ENCODE assay signal across 8 cellular contexts in the genomic region with DNA sequence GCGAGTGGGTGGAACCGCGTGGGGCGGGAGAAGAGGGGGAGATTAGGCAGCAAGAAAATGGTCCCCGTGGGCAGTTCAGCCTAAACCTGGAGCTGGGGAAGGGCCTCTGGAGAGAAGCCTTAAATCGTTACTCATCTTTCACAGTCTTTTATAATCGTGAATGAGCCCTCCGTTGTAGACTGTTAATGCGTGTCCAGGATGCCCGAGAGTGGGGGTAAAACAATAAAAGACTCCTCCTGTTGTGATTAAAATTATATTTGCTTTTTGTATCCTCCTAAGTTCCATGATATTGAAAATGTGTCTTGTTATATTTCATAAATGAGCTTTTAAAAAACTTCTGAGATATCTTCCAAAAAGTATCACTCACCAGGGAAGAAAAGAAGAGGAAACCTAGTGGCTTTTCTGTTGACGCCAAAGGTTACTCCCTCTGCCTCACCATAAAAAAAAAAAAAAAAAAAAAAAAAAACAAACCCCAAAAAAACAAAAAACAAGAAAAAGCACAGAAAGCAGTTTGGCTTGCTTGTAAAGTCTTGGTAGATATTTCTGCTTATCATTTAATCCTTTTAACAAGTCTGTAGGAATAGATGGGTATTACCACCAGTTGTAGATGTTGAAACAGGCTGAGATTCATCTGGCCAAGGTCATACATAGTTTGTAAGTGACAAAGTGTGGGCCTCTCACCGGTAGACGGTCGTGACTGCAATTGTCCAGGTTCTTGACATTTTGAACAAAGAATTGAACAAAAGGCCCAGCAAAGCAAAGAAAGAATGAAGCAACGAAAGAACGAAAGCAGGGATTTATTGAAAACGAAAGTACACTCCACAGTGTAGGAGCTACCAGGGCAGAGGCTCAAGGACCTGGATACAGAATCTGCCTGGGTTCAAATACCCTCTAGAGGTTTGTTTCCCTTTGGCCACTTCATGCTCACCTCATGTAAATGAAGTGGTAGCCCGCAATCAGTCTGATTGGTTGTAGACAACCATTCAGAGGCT.
A peak's percentile ranks its signal among the peaks of the same experiment; 100 is the strongest.
DNase-seq lines count a peak whose midpoint lies in the region; ATAC-seq and TF ChIP-seq lines count a peak whose summit lies in the region.

No MANE protein-coding gene starts in this region.

- no peaks in the 10 kb centered on the region for H3K27me3 ChIP-seq in mucosa of stomach (ENCODE audit: control insufficient read depth, insufficient read depth, low read length)

- ATAC-seq in GM18907 (IDR thresholded peaks at IDR 0.05; ENCODE audit: unreplicated experiment) (no peak), HG03378 (IDR thresholded peaks at IDR 0.05; ENCODE audit: unreplicated experiment) (no peak)

- H3K27ac ChIP-seq in 22Rv1, result peak overlapping the region; percentile 68

- peak; percentile 21 for DNase-seq in NOMO-1 treated with DMSO at 0.1 percent for 48 hours (lab: John Stamatoyannopoulos, UW; ENCODE audit: unreplicated experiment)
- peak; percentile 28 for DNase-seq in cerebellar cortex (ENCODE audit: low spot score)
- DNase-seq in anterior cingulate cortex (lab: John Stamatoyannopoulos, UW), result no peak

- TF ChIP-seq CTCF in 22Rv1 (IDR thresholded peaks at IDR 0.05), result no peak

- no peaks in the 10 kb centered on the region for H3K36me3 ChIP-seq in mucosa of stomach (ENCODE audit: control insufficient read depth, insufficient read depth, low read length)

- peaks cover 10% of the 10 kb centered on the region for H3K4me1 ChIP-seq in mucosa of stomach (ENCODE audit: control insufficient read depth, insufficient read depth, low read length)

- H3K9ac ChIP-seq in mucosa of stomach (ENCODE audit: low read length), result peak overlapping the region; percentile 78

- peak overlapping the region; percentile 32; the same call in 1 of the 2 replicates for H3K4me3 ChIP-seq in GM08714 (ENCODE audit: low read length)
- peak overlapping the region; percentile 85 for H3K4me3 ChIP-seq in mucosa of stomach (ENCODE audit: low read length)

- H3K9me3 ChIP-seq in mucosa of stomach (ENCODE audit: control insufficient read depth, low read length), result no peaks in the 10 kb centered on the region

Comparison
In these comparisons a context has a peak if more than half of its experiments do, and no peak if none do; other contexts are left out.
1. DNase-seq: peak in NOMO-1 treated with DMSO at 0.1 percent for 48 hours (single experiment) and cerebellar cortex (single experiment); none in anterior cingulate cortex (0 of 58).